Comparison of ENCODE assay signal across 8 cellular contexts in the genomic region with DNA sequence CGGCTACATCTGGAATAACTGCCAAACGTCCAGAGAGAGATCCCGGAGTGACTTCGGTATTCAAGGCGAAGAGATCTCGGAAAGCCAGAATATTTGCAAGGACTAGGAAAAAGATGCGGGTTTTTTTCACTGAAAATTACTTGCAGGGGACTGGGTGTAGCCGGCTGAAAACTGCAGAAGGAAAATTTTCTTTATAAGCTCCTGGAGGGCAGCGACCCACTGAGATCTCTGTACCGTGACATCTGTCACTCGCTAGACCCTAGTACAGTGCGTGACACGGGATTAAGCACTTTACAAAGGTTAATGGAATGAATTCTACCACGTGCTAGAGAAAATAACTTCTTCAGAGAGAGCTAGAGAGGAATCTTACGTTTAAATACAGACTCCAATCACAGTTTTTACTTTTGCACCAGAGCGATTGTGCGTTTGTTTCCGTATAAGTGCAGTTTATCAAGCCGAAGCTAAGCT. TPM values are rescaled to one million over a fixed set of nuclear protein-coding genes. Genes with fewer than 3 reads are reported as not detected.
DNase-seq lines count a peak whose midpoint lies in the region; ATAC-seq and TF ChIP-seq lines count a peak whose summit lies in the region.

No MANE protein-coding gene starts in this region.

- ATAC-seq in heart left ventricle (no peak), left cardiac atrium (no peak), body of pancreas (no peak), memory B cell (ENCODE audit: low read depth) (no peak), upper lobe of right lung (no peak), HG03457 (IDR thresholded peaks at IDR 0.05; ENCODE audit: unreplicated experiment) (no peak)

- H3K36me3 Mint-ChIP-seq in memory B cell, result no peaks in the 10 kb centered on the region

- WGBS in heart left ventricle, 4 donors, result 1 to 2% (median 1%) methylated on average over 19 of the region's 19 CpGs
- WGBS in body of pancreas, 2 donors, result 1% methylated on average over 19 of the region's 19 CpGs

- no peak overlapping the region for H3K27ac Mint-ChIP-seq in memory B cell

- DNase-seq in heart left ventricle (no peak), left cardiac atrium (no peak), body of pancreas (no peak), memory B cell (ENCODE audit: low spot score in 2 of 2) (no peak), upper lobe of right lung (no peak)
- DNase-seq in stimulated activated naive CD4-positive, alpha-beta T cell treated with Interleukin-2 at 50 U/mL for 16 hours (lab: John Stamatoyannopoulos, UW), result no peak
- DNase-seq in activated effector memory CD4-positive, alpha-beta T cell treated with anti-CD3 and anti-CD28 coated beads, Interleukin-2, amount 50 U/mL, for 16 hours, result no peak

- peak overlapping the region; percentile 84 for H3K4me3 Mint-ChIP-seq in memory B cell

- no peaks in the 10 kb centered on the region for H3K9me3 Mint-ChIP-seq in memory B cell

- H3K4me3 ChIP-seq in heart left ventricle (peak overlapping the region; percentile 58 to 97 (median 90)), body of pancreas (peak overlapping the region; percentile 47 to 96), upper lobe of right lung (peak overlapping the region; percentile 85)

- H3K27me3 Mint-ChIP-seq in memory B cell, result no peaks in the 10 kb centered on the region

- H3K27me3 ChIP-seq in heart left ventricle (no peaks in the 10 kb centered on the region), body of pancreas (no peaks in the 10 kb centered on the region), upper lobe of right lung (no peaks in the 10 kb centered on the region)

- H3K4me1 ChIP-seq in heart left ventricle (peaks cover 0 to 31% (median 9%) of the 10 kb centered on the region in 12 donors), body of pancreas (peaks cover 17% of the 10 kb centered on the region), upper lobe of right lung (peaks cover 16% of the 10 kb centered on the region)

- H3K36me3 ChIP-seq in heart left ventricle (no peaks in the 10 kb centered on the region), body of pancreas (replicated peaks in 1 of 2; ENCODE audit: insufficient read depth in 1 of 2, low read depth in 2 of 2) (no peaks in the 10 kb centered on the region), upper lobe of right lung (no peaks in the 10 kb centered on the region)

- H3K9me3 ChIP-seq in heart left ventricle, result no peaks in the 10 kb centered on the region
- H3K9me3 ChIP-seq in body of pancreas, result no peaks in the 10 kb centered on the region
- no peaks in the 10 kb centered on the region for H3K9me3 ChIP-seq in upper lobe of right lung

- TF ChIP-seq POLR2A in heart left ventricle (IDR thresholded peaks at IDR 0.05) (no peak), body of pancreas (IDR thresholded peaks at IDR 0.05) (no peak)

- intact Hi-C loops in heart left ventricle (cut with DNase I) (loop anchor here in 8 of 10 donors (2.0 to 10.0 kb wide), 4 partner anchors 208 to 215 kb away; partner anchors contain the start of genes DCAF16 (in 7 of the 8) and NCAPG (in 7 of the 8)), left cardiac atrium (cut with DNase I) (loop anchor here in 1 of 2 donors (10.0 kb wide), 1 partner anchor 208 kb away; the partner anchor contains the start of genes DCAF16 and NCAPG), body of pancreas (cut with DNase I) (no loop called here), upper lobe of right lung (cut with DNase I) (no loop called here)

- TF ChIP-seq CTCF in heart left ventricle (IDR thresholded peaks at IDR 0.05) (no peak), body of pancreas (IDR thresholded peaks at IDR 0.05) (no peak), upper lobe of right lung (IDR thresholded peaks at IDR 0.05) (no peak)

- H3K4me1 Mint-ChIP-seq in memory B cell, result peaks cover 16% of the 10 kb centered on the region

- peak overlapping the region; percentile 85 to 97 (median 95) for H3K27ac ChIP-seq in heart left ventricle
- H3K27ac ChIP-seq in body of pancreas, result peak overlapping the region; percentile 90 to 98 (median 92)
- peak overlapping the region; percentile 93 for H3K27ac ChIP-seq in upper lobe of right lung

RNA-seq across cellular contexts. Expression of gene LCORL, which starts 1.1 kb away (rescaled TPM):
- total RNA-seq in heart left ventricle (10 to 100 TPM in 2 of 9 donors, 1 to 10 TPM in 7; 4.6 to 12.1 (median 6.0) TPM), left cardiac atrium (1 to 10 TPM; 7.5 to 8.1 TPM), body of pancreas (1 to 10 TPM; 7.8 to 9.9 TPM), upper lobe of right lung (12.6 TPM)
- polyA plus RNA-seq in heart left ventricle, result 1 to 10 TPM; 1.3 to 2.7 TPM

Comparison
In these comparisons a context has a peak if more than half of its experiments do, and no peak if none do; other contexts are left out.
1. intact Hi-C loops: an anchor here in heart left ventricle (2.0 to 10.0 kb wide); none called in body of pancreas and upper lobe of right lung.